18 cellular contexts compared by ENCODE assay signal in the genomic region with DNA sequence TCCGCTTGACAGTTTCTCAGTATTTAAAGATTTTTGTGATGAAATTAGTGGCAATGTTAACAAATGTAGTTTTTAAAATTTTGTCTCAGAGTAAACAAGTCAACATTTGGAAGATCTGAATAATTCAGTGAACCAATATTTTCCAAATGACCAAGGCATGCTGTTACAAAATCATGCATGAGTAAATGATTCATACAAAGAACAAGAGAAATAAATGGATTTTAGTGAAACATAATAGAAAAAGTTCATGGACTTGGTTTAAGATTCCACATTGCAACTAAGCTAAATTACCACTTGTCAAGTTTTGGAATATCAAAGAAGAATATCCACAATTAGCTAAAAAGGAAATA.
"Had no signal": no experiment of that assay in that cellular context is flagged by ENCODE, and none has a peak within 500 bp of the region (broad histone marks: within the 10 kb centered on the region; RNA-seq: fewer than 3 reads in every experiment).

No MANE protein-coding gene starts in this region.

- ATAC-seq: heart right ventricle; left lobe of liver; natural killer cell; sciatic nerve; stimulated activated naive B cell treated with anti-CD40 and anti-IgM and Interleukin-4, amounts not matched to agents 10 μg/mL and 1 μg/mL and 100 μg/mL, for 72 hours had no signal

- FAIRE-seq: kidney had no signal

- H3K9me3 ChIP-seq: heart right ventricle, thoracic aorta had no signal

- H3K27ac ChIP-seq: heart right ventricle, thoracic aorta had no signal

- H3K4me1 ChIP-seq: heart right ventricle had no signal

- DNase-seq: activated CD8-positive, alpha-beta memory T cell treated with anti-CD3 and anti-CD28 coated beads for 24 hours; activated CD8-positive, alpha-beta memory T cell treated with anti-CD3 and anti-CD28 coated beads, Interleukin-2, amount 50 U/mL, for 4 hours; activated naive CD4-positive, alpha-beta T cell treated with anti-CD3 and anti-CD28 coated beads for 36 hours; activated naive CD8-positive, alpha-beta T cell treated with anti-CD3 and anti-CD28 coated beads, Interleukin-2, amount 10 ng/mL, durations not matched to agents 7 days and 5 days; activated T-cell treated with anti-CD3 and anti-CD28 coated beads, Interleukin-2, amount 50 U/mL, for 24 hours; amygdala; erythroblast; heart right ventricle; kidney; natural killer cell; stimulated activated CD4-positive, alpha-beta T cell treated with anti-CD3 and anti-CD28 coated beads, Interleukin-2, amount 100 ng/mL, for 48 hours; stimulated activated CD8-positive, alpha-beta memory T cell treated with anti-CD3 and anti-CD28 coated beads, Interleukin-4, amount 100 ng/mL, for 48 hours; stimulated activated naive B cell treated with anti-CD40 and anti-IgM and Interleukin-4, amounts not matched to agents 10 μg/mL and 1 μg/mL and 100 μg/mL, for 72 hours; T1000 had no signal

- H3K36me3 ChIP-seq: heart right ventricle, thoracic aorta had no signal

- H3K4me3 ChIP-seq: heart right ventricle, lung, thoracic aorta had no signal
